8 cellular contexts compared by ENCODE assay signal in genomic region chr12:62631531-62632520, GRCh38.
A peak's percentile ranks its signal among the peaks of the same experiment; 100 is the strongest.
DNase-seq lines count a peak whose midpoint lies in the region; ATAC-seq and TF ChIP-seq lines count a peak whose summit lies in the region.

No MANE protein-coding gene starts in this region.

- TF ChIP-seq CTCF in AG10803 (conservative IDR thresholded peaks at IDR 0.05; ENCODE audit: low read length): peak; percentile 49
- peak; percentile 55 for TF ChIP-seq CTCF in retinal pigment epithelial cell (conservative IDR thresholded peaks at IDR 0.05; ENCODE audit: low read depth, low read length)

- peak overlapping the region; percentile 28 for H3K4me3 ChIP-seq in AG10803 (ENCODE audit: low read length)
- H3K4me3 ChIP-seq in retinal pigment epithelial cell (ENCODE audit: low read length): peak overlapping the region; percentile 50

- peak; percentile 76 for ATAC-seq in GM18868 (IDR thresholded peaks at IDR 0.05; ENCODE audit: unreplicated experiment)
- ATAC-seq in HG03159 (IDR thresholded peaks at IDR 0.05; ENCODE audit: unreplicated experiment): peak; percentile 54
- peak; percentile 94 for ATAC-seq in SK-N-SH treated with all-trans-retinoic acid at 6 μM for 48 hours

- DNase-seq in AG10803 (ENCODE audit: low read depth): peak; percentile 96
- DNase-seq in cerebellar nuclear complex (lab: John Stamatoyannopoulos, UW): peak; percentile 28 to 79
- DNase-seq in iPS-NIHi11 (ENCODE audit: low spot score): peak; percentile 80
- DNase-seq in retinal pigment epithelial cell (ENCODE audit: low read depth): no peak
- DNase-seq in NCI-H146 treated with DMSO at 0.1 percent for 48 hours (lab: John Stamatoyannopoulos, UW; ENCODE audit: unreplicated experiment): no peak

TF ChIP-seq in SK-N-SH treated with all-trans-retinoic acid at 6 μM for 48 hours, 23 proteins besides CTCF, POLR2A, EP300 and RAD21:
- TF ChIP-seq TCF4 (CRISPR knock-in tag; IDR thresholded peaks at IDR 0.05; ENCODE audit: borderline replicate concordance) (peak; percentile 48; the same call in 1 of the 2 replicates), ZNF70 (CRISPR knock-in tag; IDR thresholded peaks at IDR 0.05) (peak; percentile 67; the same call in 1 of the 2 replicates)
- TF ChIP-seq, protein P1, sequence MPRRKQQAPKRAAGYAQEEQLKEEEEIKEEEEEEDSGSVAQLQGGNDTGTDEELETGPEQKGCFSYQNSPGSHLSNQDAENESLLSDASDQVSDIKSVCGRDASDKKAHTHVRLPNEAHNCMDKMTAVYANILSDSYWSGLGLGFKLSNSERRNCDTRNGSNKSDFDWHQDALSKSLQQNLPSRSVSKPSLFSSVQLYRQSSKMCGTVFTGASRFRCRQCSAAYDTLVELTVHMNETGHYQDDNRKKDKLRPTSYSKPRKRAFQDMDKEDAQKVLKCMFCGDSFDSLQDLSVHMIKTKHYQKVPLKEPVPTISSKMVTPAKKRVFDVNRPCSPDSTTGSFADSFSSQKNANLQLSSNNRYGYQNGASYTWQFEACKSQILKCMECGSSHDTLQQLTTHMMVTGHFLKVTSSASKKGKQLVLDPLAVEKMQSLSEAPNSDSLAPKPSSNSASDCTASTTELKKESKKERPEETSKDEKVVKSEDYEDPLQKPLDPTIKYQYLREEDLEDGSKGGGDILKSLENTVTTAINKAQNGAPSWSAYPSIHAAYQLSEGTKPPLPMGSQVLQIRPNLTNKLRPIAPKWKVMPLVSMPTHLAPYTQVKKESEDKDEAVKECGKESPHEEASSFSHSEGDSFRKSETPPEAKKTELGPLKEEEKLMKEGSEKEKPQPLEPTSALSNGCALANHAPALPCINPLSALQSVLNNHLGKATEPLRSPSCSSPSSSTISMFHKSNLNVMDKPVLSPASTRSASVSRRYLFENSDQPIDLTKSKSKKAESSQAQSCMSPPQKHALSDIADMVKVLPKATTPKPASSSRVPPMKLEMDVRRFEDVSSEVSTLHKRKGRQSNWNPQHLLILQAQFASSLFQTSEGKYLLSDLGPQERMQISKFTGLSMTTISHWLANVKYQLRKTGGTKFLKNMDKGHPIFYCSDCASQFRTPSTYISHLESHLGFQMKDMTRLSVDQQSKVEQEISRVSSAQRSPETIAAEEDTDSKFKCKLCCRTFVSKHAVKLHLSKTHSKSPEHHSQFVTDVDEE (CRISPR knock-in tag; IDR thresholded peaks at IDR 0.05): peak; percentile 82; the same call in 1 of the 2 replicates
- TF ChIP-seq, protein P2, sequence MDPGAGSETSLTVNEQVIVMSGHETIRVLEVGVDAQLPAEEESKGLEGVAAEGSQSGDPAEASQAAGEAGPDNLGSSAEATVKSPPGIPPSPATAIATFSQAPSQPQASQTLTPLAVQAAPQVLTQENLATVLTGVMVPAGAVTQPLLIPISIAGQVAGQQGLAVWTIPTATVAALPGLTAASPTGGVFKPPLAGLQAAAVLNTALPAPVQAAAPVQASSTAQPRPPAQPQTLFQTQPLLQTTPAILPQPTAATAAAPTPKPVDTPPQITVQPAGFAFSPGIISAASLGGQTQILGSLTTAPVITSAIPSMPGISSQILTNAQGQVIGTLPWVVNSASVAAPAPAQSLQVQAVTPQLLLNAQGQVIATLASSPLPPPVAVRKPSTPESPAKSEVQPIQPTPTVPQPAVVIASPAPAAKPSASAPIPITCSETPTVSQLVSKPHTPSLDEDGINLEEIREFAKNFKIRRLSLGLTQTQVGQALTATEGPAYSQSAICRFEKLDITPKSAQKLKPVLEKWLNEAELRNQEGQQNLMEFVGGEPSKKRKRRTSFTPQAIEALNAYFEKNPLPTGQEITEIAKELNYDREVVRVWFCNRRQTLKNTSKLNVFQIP (CRISPR knock-in tag; IDR thresholded peaks at IDR 0.05; ENCODE audit: borderline replicate concordance, low read depth): no peak

Comparison
In these comparisons a context has a peak if more than half of its experiments do, and no peak if none do; other contexts are left out.
1. DNase-seq: peak in AG10803 (single experiment), cerebellar nuclear complex (2 of 2) and iPS-NIHi11 (single experiment); none in retinal pigment epithelial cell (single experiment) and NCI-H146 treated with DMSO at 0.1 percent for 48 hours (single experiment).
2. Peak in every context shown above with its lines, with median percentiles within 50 percentile points of each other: ATAC-seq.